In genomic region chr2:9473985-9474360, GRCh38 we compare ENCODE assay signal across 8 cellular contexts. TPM values are rescaled to one million over a fixed set of nuclear protein-coding genes. Genes with fewer than 3 reads are reported as not detected.
DNase-seq lines count a peak whose midpoint lies in the region; TF ChIP-seq lines count a peak whose summit lies in the region.

No MANE protein-coding gene starts in this region.

- TF ChIP-seq CTCF in esophagus muscularis mucosa (IDR thresholded peaks at IDR 0.05) (no peak), neural cell (IDR thresholded peaks at IDR 0.05; ENCODE audit: poor library complexity, severe bottlenecking) (no peak), stomach (IDR thresholded peaks at IDR 0.05) (no peak)

- H4K20me1 ChIP-seq in neural cell (ENCODE audit: insufficient read depth) = no peaks in the 10 kb centered on the region

- WGBS in HUES64 = 91% methylated on average over 39 of the region's 39 CpGs
- 62% methylated on average over 6 of the region's 39 CpGs for WGBS in esophagus muscularis mucosa
- 3 to 32% (median 4%) methylated on average over 17 to 39 of the region's 39 CpGs for WGBS in stomach, 5 donors

- H3K79me2 ChIP-seq in neural cell (replicated peaks; ENCODE audit: insufficient read depth, low read length) = no peaks in the 10 kb centered on the region

- no peaks in the 10 kb centered on the region for H3K9me2 ChIP-seq in neural cell (ENCODE audit: insufficient read depth, low read length)

- no peaks in the 10 kb centered on the region for H3K9me3 ChIP-seq in HUES64 (ENCODE audit: insufficient read depth, low read depth, low read length)
- H3K9me3 ChIP-seq in esophagus muscularis mucosa = no peaks in the 10 kb centered on the region
- no peaks in the 10 kb centered on the region for H3K9me3 ChIP-seq in neural cell (ENCODE audit: low read length)
- H3K9me3 ChIP-seq in stomach = no peaks in the 10 kb centered on the region

- no peak overlapping the region for H2AFZ ChIP-seq in neural cell (ENCODE audit: low read depth, low read length)

- H3K27ac ChIP-seq in HUES64 (ENCODE audit: low read depth, low read length) = no peak overlapping the region
- peak overlapping the region; percentile 86 to 94 (median 91) for H3K27ac ChIP-seq in esophagus muscularis mucosa (replicated peaks in 1 of 4)
- no peak overlapping the region for H3K27ac ChIP-seq in neural cell (ENCODE audit: low read length)
- H3K27ac ChIP-seq in stomach = peak overlapping the region; percentile 87 to 95 (median 91)

- DNase-seq in NCI-H748 (lab: John Stamatoyannopoulos, UW; ENCODE audit: unreplicated experiment) (peak; percentile 46), NCI-H748 treated with DMSO at 0.1 percent for 48 hours (lab: John Stamatoyannopoulos, UW) (no peak), activated T-cell treated with anti-CD3 and anti-CD28 coated beads for 4 hours (peak; percentile 53), esophagus muscularis mucosa (ENCODE audit: extremely low spot score) (no peak), stomach (peak; percentile 51), NCI-H187 (lab: John Stamatoyannopoulos, UW) (no peak)

- TF ChIP-seq RAD21 in neural cell (conservative IDR thresholded peaks at IDR 0.05) = no peak

- H3K36me3 ChIP-seq in HUES64 (ENCODE audit: insufficient read depth, low read length) (peaks cover 35% of the 10 kb centered on the region), esophagus muscularis mucosa (peaks cover 0 to 23% (median 10%) of the 10 kb centered on the region in 4 donors), neural cell (ENCODE audit: insufficient read depth, low read length) (no peaks in the 10 kb centered on the region), stomach (peaks cover 6 to 36% (median 31%) of the 10 kb centered on the region in 4 donors)

- TF ChIP-seq EP300 in esophagus muscularis mucosa (IDR thresholded peaks at IDR 0.05) (no peak), neural cell (conservative IDR thresholded peaks at IDR 0.05; ENCODE audit: poor library complexity, severe bottlenecking) (no peak), stomach (IDR thresholded peaks at IDR 0.05) (no peak)

- TF ChIP-seq POLR2A in esophagus muscularis mucosa (IDR thresholded peaks at IDR 0.05; ENCODE audit: low read depth) = no peak
- TF ChIP-seq POLR2A in stomach (IDR thresholded peaks at IDR 0.05) = no peak

- peak overlapping the region; percentile 72 for H3K9ac ChIP-seq in HUES64 (ENCODE audit: low read depth, low read length)
- peak overlapping the region; percentile 55 for H3K9ac ChIP-seq in neural cell (ENCODE audit: low read length)

- H3K27me3 ChIP-seq in HUES64 (ENCODE audit: insufficient read depth, low read length) = peaks cover 11% of the 10 kb centered on the region; the same call in 1 of the 2 replicates
- H3K27me3 ChIP-seq in esophagus muscularis mucosa = no peaks in the 10 kb centered on the region
- H3K27me3 ChIP-seq in neural cell (ENCODE audit: insufficient read depth, low read depth, low read length) = no peaks in the 10 kb centered on the region
- H3K27me3 ChIP-seq in stomach = no peaks in the 10 kb centered on the region

- no peaks in the 10 kb centered on the region for H3K4me1 ChIP-seq in HUES64 (ENCODE audit: insufficient read depth, low read length)
- peaks cover 22 to 48% (median 45%) of the 10 kb centered on the region in 4 donors for H3K4me1 ChIP-seq in esophagus muscularis mucosa
- peaks cover 22 to 49% (median 41%) of the 10 kb centered on the region in 4 donors for H3K4me1 ChIP-seq in stomach

- no peak overlapping the region for H3K4me2 ChIP-seq in neural cell (ENCODE audit: low read length)

- no peaks in the 10 kb centered on the region for H3F3A ChIP-seq in neural cell (ENCODE audit: insufficient read depth, low read length, poor library complexity, severe bottlenecking)

- intact Hi-C loops in esophagus muscularis mucosa (cut with DNase I) = loop anchor here (10.0 kb wide), 2 partner anchors 49 to 161 kb away; partner anchors contain the start of genes CPSF3, ITGB1BP1 and YWHAQ
- intact Hi-C loops in stomach (cut with DNase I; ENCODE audit: low total_unique reads) = no loop called here

- peak overlapping the region; percentile 62 for H3K4me3 ChIP-seq in HUES64 (ENCODE audit: low read length)
- H3K4me3 ChIP-seq in esophagus muscularis mucosa = peak overlapping the region; percentile 75 to 90 (median 84)
- peak overlapping the region; percentile 66 for H3K4me3 ChIP-seq in neural cell (ENCODE audit: low read length)
- H3K4me3 ChIP-seq in stomach = peak overlapping the region; percentile 66 to 87 (median 80)

TF ChIP-seq in neural cell, 6 proteins besides CTCF, POLR2A, EP300 and RAD21:
- TF ChIP-seq TAF1 (IDR thresholded peaks at IDR 0.05; ENCODE audit: low read depth) (no peak), POLR2AphosphoS5 (IDR thresholded peaks at IDR 0.05) (no peak), SMC3 (conservative IDR thresholded peaks at IDR 0.05; ENCODE audit: poor library complexity) (no peak), EZH2 (IDR thresholded peaks at IDR 0.05; ENCODE audit: borderline replicate concordance, insufficient read depth, low read length, poor library complexity, severe bottlenecking) (no peak), MXI1 (conservative IDR thresholded peaks at IDR 0.05; ENCODE audit: poor library complexity, severe bottlenecking) (no peak)

RNA-seq across cellular contexts. Expression of gene IAH1, which starts 0.4 kb away (rescaled TPM):
- 8.8 TPM for polyA plus RNA-seq in HUES64 (2013, experiment 1 of 2)
- 8.5 TPM for polyA plus RNA-seq in HUES64 (2013, experiment 2 of 2)
- total RNA-seq in esophagus muscularis mucosa = 100 to 1,000 TPM in 1 of 4 donors, 10 to 100 TPM in 3; 53.0 to 101 (median 66.8) TPM
- polyA plus RNA-seq in neural cell = 33.0 and 44.2 TPM in 2 replicates
- 18.9 and 23.4 TPM in 2 replicates for polyA minus RNA-seq in neural cell
- 100 to 1,000 TPM in 1 of 5 donors, 10 to 100 TPM in 4; 29.8 to 204 (median 34.9) TPM for total RNA-seq in stomach
- polyA plus RNA-seq in stomach = 10 to 100 TPM; 69.5 to 75.4 (median 69.6) TPM

RNA-seq across cellular contexts. Expression of gene CPSF3, which starts 50.5 kb away (rescaled TPM):
- 95.6 TPM for polyA plus RNA-seq in HUES64 (2013, experiment 1 of 2)
- 96.2 TPM for polyA plus RNA-seq in HUES64 (2013, experiment 2 of 2)
- total RNA-seq in esophagus muscularis mucosa = 10 to 100 TPM; 18.3 to 22.8 (median 20.7) TPM
- 54.3 and 56.0 TPM in 2 replicates for polyA plus RNA-seq in neural cell
- 65.0 and 74.6 TPM in 2 replicates for polyA minus RNA-seq in neural cell
- total RNA-seq in stomach = 10 to 100 TPM in 4 of 5 donors, 1 to 10 TPM in 1; 8.2 to 55.3 (median 19.7) TPM
- polyA plus RNA-seq in stomach = 10 to 100 TPM; 12.4 to 15.0 (median 13.3) TPM

RNA-seq across cellular contexts. Expression of gene ITGB1BP1, which starts 50.6 kb away (rescaled TPM):
- polyA plus RNA-seq in HUES64 (2013, experiment 1 of 2) = 29.8 TPM
- polyA plus RNA-seq in HUES64 (2013, experiment 2 of 2) = 38.1 TPM
- 10 to 100 TPM; 59.6 to 91.4 (median 66.1) TPM for total RNA-seq in esophagus muscularis mucosa
- 98.0 TPM in 2 replicates for polyA plus RNA-seq in neural cell
- polyA minus RNA-seq in neural cell = 35.5 and 36.5 TPM in 2 replicates
- 100 to 1,000 TPM in 1 of 5 donors, 10 to 100 TPM in 4; 20.1 to 117 (median 36.2) TPM for total RNA-seq in stomach
- polyA plus RNA-seq in stomach = 10 to 100 TPM; 67.8 to 78.5 (median 71.5) TPM

Comparison
In these comparisons a context has a peak if more than half of its experiments do, and no peak if none do; other contexts are left out.
1. DNase-seq: peak in NCI-H748 (single experiment), activated T-cell treated with anti-CD3 and anti-CD28 coated beads for 4 hours (single experiment) and stomach (single experiment); none in NCI-H748 treated with DMSO at 0.1 percent for 48 hours (single experiment), esophagus muscularis mucosa (single experiment) and NCI-H187 (0 of 2).
2. H3K27ac ChIP-seq: peak in esophagus muscularis mucosa (4 of 4) and stomach (5 of 5); none in HUES64 (single experiment) and neural cell (single experiment).
3. Peak in every context shown above with its lines, with median percentiles within 50 percentile points of each other: H3K4me3 ChIP-seq.